ENCODE assay signal across 2 cellular contexts in genomic region chr19:43640424-43640757, GRCh38.
TF ChIP-seq lines count a peak whose summit lies in the region.

No MANE protein-coding gene starts in this region.

TF ChIP-seq in GM12878, 131 proteins besides CTCF, POLR2A, EP300 and RAD21:
- no peak for TF ChIP-seq FOS (IDR thresholded peaks at IDR 0.05; ENCODE audit: borderline replicate concordance, extremely low read depth, insufficient read length)
- TF ChIP-seq ZNF687 (IDR thresholded peaks at IDR 0.05): no peak
- TF ChIP-seq POU2F2 (IDR thresholded peaks at IDR 0.05; ENCODE audit: borderline replicate concordance, low read depth, low read length): no peak
- no peak for TF ChIP-seq MXI1 (IDR thresholded peaks at IDR 0.05; ENCODE audit: low read depth, low read length)
- TF ChIP-seq CREB1 (IDR thresholded peaks at IDR 0.05; ENCODE audit: low read depth): no peak
- TF ChIP-seq KLF5 (IDR thresholded peaks at IDR 0.05; ENCODE audit: partially characterized antibody): no peak
- no peak for TF ChIP-seq USF1 (IDR thresholded peaks at IDR 0.05; ENCODE audit: borderline replicate concordance, extremely low read length, insufficient read depth, low read depth, low read length)
- no peak for TF ChIP-seq CHD4 (IDR thresholded peaks at IDR 0.05)
- no peak for TF ChIP-seq BHLHE40 (IDR thresholded peaks at IDR 0.05; ENCODE audit: borderline replicate concordance in 1 of 2, low read depth in 2 of 2, low read length in 1 of 2)
- TF ChIP-seq PML (IDR thresholded peaks at IDR 0.05; ENCODE audit: low read length): no peak
- no peak for TF ChIP-seq MAX (IDR thresholded peaks at IDR 0.05; ENCODE audit: low read depth, low read length)
- TF ChIP-seq ZSCAN29 (IDR thresholded peaks at IDR 0.05): no peak
- no peak for TF ChIP-seq E4F1 (IDR thresholded peaks at IDR 0.05; ENCODE audit: borderline replicate concordance, partially characterized antibody)
- no peak for TF ChIP-seq RAD51 (IDR thresholded peaks at IDR 0.05)
- TF ChIP-seq BACH1 (IDR thresholded peaks at IDR 0.05; ENCODE audit: borderline replicate concordance): no peak
- no peak for TF ChIP-seq HDAC6 (IDR thresholded peaks at IDR 0.05; ENCODE audit: unreplicated experiment)
- TF ChIP-seq WRNIP1 (IDR thresholded peaks at IDR 0.05; ENCODE audit: borderline replicate concordance, low read depth, low read length): no peak
- TF ChIP-seq MYC (IDR thresholded peaks at IDR 0.05; ENCODE audit: insufficient read depth, insufficient read length, insufficient replicate concordance, low read length, severe bottlenecking): no peak
- no peak for TF ChIP-seq IKZF1 (conservative IDR thresholded peaks at IDR 0.05)
- TF ChIP-seq FOXK2 (IDR thresholded peaks at IDR 0.05): no peak

TF ChIP-seq in liver, 16 proteins besides CTCF, POLR2A, EP300 and RAD21:
- TF ChIP-seq RXRA (IDR thresholded peaks at IDR 0.05): no peak
- no peak for TF ChIP-seq HNF4G (IDR thresholded peaks at IDR 0.05)
- no peak for TF ChIP-seq GABPA (IDR thresholded peaks at IDR 0.05 in 1 of 2, conservative IDR thresholded peaks at IDR 0.05 in 1 of 2)
- no peak for TF ChIP-seq EGR1 (IDR thresholded peaks at IDR 0.05; ENCODE audit: low read depth in 2 of 2)
- no peak for TF ChIP-seq ATF3 (IDR thresholded peaks at IDR 0.05)
- no peak for TF ChIP-seq SP1 (IDR thresholded peaks at IDR 0.05)
